In genomic region chr14:49461529-49462401, GRCh38 we compare ENCODE assay signal across 8 cellular contexts.
A peak's percentile ranks its signal among the peaks of the same experiment; 100 is the strongest.
DNase-seq lines count a peak whose midpoint lies in the region; ATAC-seq and TF ChIP-seq lines count a peak whose summit lies in the region.

No MANE protein-coding gene starts in this region.

- peak overlapping the region; percentile 72 for H3K27ac ChIP-seq in VCaP

- no peak overlapping the region for H3K4me3 ChIP-seq in BE2C (ENCODE audit: low read depth, low read length)

- TF ChIP-seq CTCF in BE2C (IDR thresholded peaks at IDR 0.05; ENCODE audit: low read depth, low read length) (peak; percentile 78), VCaP (conservative IDR thresholded peaks at IDR 0.05) (peak; percentile 79)

- no peaks in the 10 kb centered on the region for H3K9me3 ChIP-seq in BE2C

- no peaks in the 10 kb centered on the region for H3K36me3 ChIP-seq in BE2C

- H3K27me3 ChIP-seq in BE2C = peaks cover 20% of the 10 kb centered on the region

- DNase-seq in BE2C (peak; percentile 71), NCI-H2107 treated with DMSO at 0.1 percent for 48 hours (lab: John Stamatoyannopoulos, UW; ENCODE audit: unreplicated experiment) (peak; percentile 79), dermis microvascular lymphatic vessel endothelial cell (ENCODE audit: low read depth in 2 of 2) (peak; percentile 66 to 83), mucosa of gallbladder (ENCODE audit: low spot score) (peak; percentile 65), stromal cell of bone marrow (ENCODE audit: low read depth) (peak; percentile 52)

- no peaks in the 10 kb centered on the region for H3K4me1 ChIP-seq in BE2C

- peak; percentile 87 for ATAC-seq in GM18520 (IDR thresholded peaks at IDR 0.05; ENCODE audit: unreplicated experiment)
- ATAC-seq in HG03025 (IDR thresholded peaks at IDR 0.05; ENCODE audit: low FRiP score, unreplicated experiment) = peak; percentile 87
